ENCODE assay signal across 18 cellular contexts in genomic region chr16:81543571-81543970, GRCh38.
A peak's percentile ranks its signal among the peaks of the same experiment; 100 is the strongest.
DNase-seq lines count a peak whose midpoint lies in the region; ATAC-seq and TF ChIP-seq lines count a peak whose summit lies in the region.
"Had no signal": no experiment of that assay in that cellular context is flagged by ENCODE, and none has a peak within 500 bp of the region (broad histone marks: within the 10 kb centered on the region; RNA-seq: fewer than 3 reads in every experiment).

No MANE protein-coding gene starts in this region.

- peaks cover 100% of the 10 kb centered on the region for H3K4me1 ChIP-seq in BLaER1

- H3K4me3 ChIP-seq in BLaER1: no peak overlapping the region
- H3K4me3 ChIP-seq: pancreas, skin epidermis had no signal

- peaks cover 52% of the 10 kb centered on the region for H3K4me1 Mint-ChIP-seq in chondrocyte (ENCODE audit: low read depth)
- peaks cover 41% of the 10 kb centered on the region for H3K4me1 Mint-ChIP-seq in mesothelial cell of epicardium

- no peaks in the 10 kb centered on the region for H3K27me3 ChIP-seq in BLaER1
- H3K27me3 ChIP-seq: pancreas had no signal

- ATAC-seq in GM21529 (IDR thresholded peaks at IDR 0.05; ENCODE audit: unreplicated experiment): no peak
- ATAC-seq: HCT116 had no signal

- DNase-seq in EL (peak; percentile 14), chondrocyte (ENCODE audit: low spot score) (no peak), mesothelial cell of epicardium (ENCODE audit: low spot score in 2 of 2, unreplicated experiment in 2 of 2) (no peak), NCI-H1048 (lab: John Stamatoyannopoulos, UW) (no peak), NCI-H1105 (lab: John Stamatoyannopoulos, UW) (no peak), GM19238 (ENCODE audit: insufficient read length, low spot score) (no peak)
- DNase-seq: activated CD4-positive, alpha-beta T cell treated with anti-CD3 and anti-CD28 coated beads, Interleukin-2, amount 50 U/mL, for 1 hour; endodermal cell; hippocampal formation; NCI-H1436; NCI-H2171 treated with DMSO at 0.1 percent for 48 hours; NCI-H82; stimulated activated CD4-positive, alpha-beta T cell treated with anti-CD3 and anti-CD28 coated beads, Interleukin-4, amount 100 ng/mL, for 1 hour had no signal

- H3K36me3 ChIP-seq in BLaER1: peaks cover 8% of the 10 kb centered on the region; the same call in 1 of the 2 replicates
- H3K36me3 ChIP-seq: pancreas had no signal

- peak overlapping the region; percentile 89 for H3K4me2 ChIP-seq in BLaER1

- H3K27ac ChIP-seq in BLaER1: peak overlapping the region; percentile 61
- H3K27ac ChIP-seq: pancreas had no signal

- H3K36me3 Mint-ChIP-seq in chondrocyte (ENCODE audit: low read depth) (no peaks in the 10 kb centered on the region), mesothelial cell of epicardium (no peaks in the 10 kb centered on the region)

- H3K9ac ChIP-seq in BLaER1: peak overlapping the region; percentile 58; the same call in 1 of the 2 replicates

- H3K27ac Mint-ChIP-seq in chondrocyte (ENCODE audit: unreplicated experiment): peak overlapping the region; percentile 89
- peak overlapping the region; percentile 16 for H3K27ac Mint-ChIP-seq in mesothelial cell of epicardium

- no peaks in the 10 kb centered on the region for H3K9me3 ChIP-seq in BLaER1
- H3K9me3 ChIP-seq: pancreas had no signal

- H3K9me3 Mint-ChIP-seq in chondrocyte (ENCODE audit: low read depth) (no peaks in the 10 kb centered on the region), mesothelial cell of epicardium (no peaks in the 10 kb centered on the region)
- H3K9me3 Mint-ChIP-seq: endodermal cell had no signal

- no peak for TF ChIP-seq CTCF in chondrocyte (IDR thresholded peaks at IDR 0.05)
- TF ChIP-seq CTCF in mesothelial cell of epicardium (IDR thresholded peaks at IDR 0.05; ENCODE audit: unreplicated experiment): no peak

- peaks cover 100% of the 10 kb centered on the region for H4K20me1 ChIP-seq in BLaER1

- H3K27me3 Mint-ChIP-seq in chondrocyte (ENCODE audit: low read depth): no peaks in the 10 kb centered on the region
- H3K27me3 Mint-ChIP-seq in mesothelial cell of epicardium (ENCODE audit: low read depth): no peaks in the 10 kb centered on the region

- H3K4me3 Mint-ChIP-seq in chondrocyte (ENCODE audit: unreplicated experiment) (no peak overlapping the region), mesothelial cell of epicardium (no peak overlapping the region)
- H3K4me3 Mint-ChIP-seq: endodermal cell had no signal
